Comparison of ENCODE assay signal across 8 cellular contexts in genomic region chr17:3944485-3945388, GRCh38. TPM values are rescaled to one million over a fixed set of nuclear protein-coding genes. Genes with fewer than 3 reads are reported as not detected.
DNase-seq lines count a peak whose midpoint lies in the region; ATAC-seq, FAIRE-seq and TF ChIP-seq lines count a peak whose summit lies in the region.

No MANE protein-coding gene starts in this region.

- ATAC-seq in HG03521 (IDR thresholded peaks at IDR 0.05; ENCODE audit: unreplicated experiment) = no peak
- no peak for ATAC-seq in GM18502 (IDR thresholded peaks at IDR 0.05; ENCODE audit: poor library complexity, unreplicated experiment)

- intact Hi-C loops in kidney (cut with DNase I) = loop anchor here (10.0 kb wide), 1 partner anchor 60 kb away; no protein-coding TSS in a partner anchor

- H3K4me3 ChIP-seq in SK-N-MC (peak overlapping the region; percentile 80), bronchial epithelial cell (ENCODE audit: low read depth, low read length) (peak overlapping the region; percentile 18), kidney (ENCODE audit: low read length in 2 of 2) (no peak overlapping the region)

- H3K36me3 ChIP-seq in SK-N-MC (ENCODE audit: insufficient read depth, low read length) = no peaks in the 10 kb centered on the region
- no peaks in the 10 kb centered on the region for H3K36me3 ChIP-seq in bronchial epithelial cell (ENCODE audit: control insufficient read depth, insufficient read depth, low read length)
- H3K36me3 ChIP-seq in kidney (ENCODE audit: control insufficient read depth in 1 of 2, insufficient read depth in 2 of 2, low read length in 2 of 2) = no peaks in the 10 kb centered on the region

- TF ChIP-seq CTCF in bronchial epithelial cell (IDR thresholded peaks at IDR 0.05; ENCODE audit: insufficient read depth, low read length, severe bottlenecking) (no peak), kidney (IDR thresholded peaks at IDR 0.05; ENCODE audit: borderline replicate concordance, extremely low read depth, insufficient read depth) (no peak)

- H3K27ac ChIP-seq in SK-N-MC = no peak overlapping the region
- no peak overlapping the region for H3K27ac ChIP-seq in kidney (ENCODE audit: low read depth in 2 of 2, low read length in 2 of 2)

- FAIRE-seq in bronchial epithelial cell (lab: Jason Lieb, UNC) = no peak
- no peak for FAIRE-seq in kidney (lab: Jason Lieb, UNC)

- DNase-seq in EL (peak; percentile 71), SK-N-MC (ENCODE audit: low read depth, low spot score) (no peak), bronchial epithelial cell (ENCODE audit: low read depth) (peak; percentile 8), kidney (peak; percentile 71), NCI-H146 (lab: John Stamatoyannopoulos, UW) (no peak)
- peak; percentile 10 to 28 for DNase-seq in stimulated activated CD4-positive, alpha-beta T cell treated with anti-CD3 and anti-CD28 coated beads, Interleukin-4, amount 100 ng/mL, for 4 hours

- H3K9me3 ChIP-seq in SK-N-MC (ENCODE audit: low read depth, low read length) (no peaks in the 10 kb centered on the region), kidney (ENCODE audit: control insufficient read depth in 1 of 2, low read length in 2 of 2) (no peaks in the 10 kb centered on the region)

- peaks cover 2% of the 10 kb centered on the region for H3K27me3 ChIP-seq in bronchial epithelial cell (ENCODE audit: control insufficient read depth, insufficient read depth, low read length)

- peaks cover 0 to 5% of the 10 kb centered on the region in 2 donors for H3K4me1 ChIP-seq in kidney (ENCODE audit: control insufficient read depth in 1 of 2, insufficient read depth in 1 of 2, low read depth in 1 of 2, low read length in 2 of 2)

- H3K9ac ChIP-seq in SK-N-MC (ENCODE audit: insufficient read length) (peak overlapping the region; percentile 41), kidney (ENCODE audit: low read length in 2 of 2) (no peak overlapping the region)

RNA-seq across cellular contexts. Expression of gene ATP2A3, which starts 19.5 kb away (rescaled TPM):
- under 0.01 and 0.13 TPM in 2 replicates for total RNA-seq in bronchial epithelial cell
- 52.1 TPM for total RNA-seq in kidney
- polyA plus RNA-seq in kidney (ENCODE audit: insufficient read depth, low read depth, low replicate concordance) = 9.4 TPM

RNA-seq across cellular contexts. Expression of gene P2RX1, which starts 28.5 kb away (rescaled TPM):
- total RNA-seq in bronchial epithelial cell (not detected in 2 replicates), kidney (11.2 TPM)
- polyA plus RNA-seq in kidney (ENCODE audit: insufficient read depth, low read depth, low replicate concordance) = 3.1 TPM

RNA-seq across cellular contexts. Expression of gene CAMKK1, which starts 51.9 kb away (rescaled TPM):
- 2.7 and 3.4 TPM in 2 replicates for total RNA-seq in bronchial epithelial cell
- total RNA-seq in kidney = 6.0 TPM
- 2.6 TPM for polyA plus RNA-seq in kidney (ENCODE audit: insufficient read depth, low read depth, low replicate concordance)

Comparison
In these comparisons a context has a peak if more than half of its experiments do, and no peak if none do; other contexts are left out.
1. DNase-seq: peak in EL (single experiment), bronchial epithelial cell (single experiment), kidney (single experiment) and stimulated activated CD4-positive, alpha-beta T cell treated with anti-CD3 and anti-CD28 coated beads, Interleukin-4, amount 100 ng/mL, for 4 hours (2 of 2); none in SK-N-MC (single experiment) and NCI-H146 (single experiment).
2. H3K4me3 ChIP-seq: peak in SK-N-MC (single experiment) and bronchial epithelial cell (single experiment); none in kidney (0 of 2).
3. RNA of gene ATP2A3, which starts 19.5 kb away (total RNA-seq): 52.1 TPM in kidney (single experiment); under 0.01 to 0.13 TPM in bronchial epithelial cell; every median in the first group is over 10 times any median in the second.
4. RNA of gene P2RX1, which starts 28.5 kb away (total RNA-seq): 11.2 TPM in kidney (single experiment); not detected in bronchial epithelial cell; every median in the first group is over 10 times any median in the second.